ENCODE assay signal across 23 cellular contexts in the genomic region with DNA sequence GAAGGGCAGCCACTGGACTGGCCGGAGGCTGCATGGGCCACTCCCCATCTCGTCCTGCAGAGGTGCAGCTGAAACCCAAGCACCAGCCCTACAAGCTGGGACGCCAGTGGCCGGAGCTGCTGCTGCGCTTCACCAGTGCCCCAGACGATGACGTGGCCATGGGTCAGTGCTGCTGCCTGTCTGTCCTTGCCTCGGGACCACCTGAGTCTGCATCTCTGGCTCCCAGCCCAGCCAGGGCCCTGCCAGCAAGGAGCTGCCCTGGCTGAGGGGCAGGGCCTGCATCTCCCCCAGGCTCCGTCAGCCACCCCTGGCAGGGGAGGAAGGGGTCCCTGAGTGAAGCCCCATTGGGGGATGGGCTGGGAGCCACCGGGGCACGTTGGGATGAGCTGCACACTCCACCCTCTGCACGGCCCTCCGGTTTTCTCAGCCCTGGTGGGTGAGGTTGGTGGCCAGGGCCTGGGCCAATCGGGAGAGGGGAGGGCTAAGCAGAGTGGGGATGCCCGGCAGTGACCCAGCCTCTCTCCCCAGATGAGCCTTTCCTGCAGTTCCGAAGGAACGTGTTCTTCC.
"Had no signal": no experiment of that assay in that cellular context is flagged by ENCODE, and none has a peak within 500 bp of the region (broad histone marks: within the 10 kb centered on the region; RNA-seq: fewer than 3 reads in every experiment).

No MANE protein-coding gene starts in this region.

- H3K27ac ChIP-seq: adrenal gland, Peyer's patch had no signal

- H3K27me3 ChIP-seq: adrenal gland, Peyer's patch had no signal

- ATAC-seq: activated T-cell treated with anti-CD3 and anti-CD28 coated beads, Interleukin-2, amount 50 U/mL, for 72 hours had no signal

- H3K9me3 ChIP-seq: adrenal gland, Peyer's patch had no signal

- DNase-seq: activated B cell treated with CpG ODN at 0.5 μM for 24 hours; activated CD4-positive, alpha-beta memory T cell treated with anti-CD3 and anti-CD28 coated beads, Interleukin-2, amount 10 ng/mL, durations not matched to agents 7 days and 5 days; activated CD4-positive, alpha-beta T cell treated with anti-CD3 and anti-CD28 coated beads for 1 hour; activated CD4-positive, alpha-beta T cell treated with anti-CD3 and anti-CD28 coated beads, Interleukin-2, amount 10 ng/mL, durations not matched to agents 24 days and 14 days; activated CD8-positive, alpha-beta memory T cell treated with anti-CD3 and anti-CD28 coated beads, Interleukin-2, amount 50 U/mL, for 4 hours; activated naive CD4-positive, alpha-beta T cell treated with anti-CD3 and anti-CD28 coated beads, Interleukin-2, amount 50 U/mL, for 16 hours; activated naive CD8-positive, alpha-beta T cell treated with anti-CD3 and anti-CD28 coated beads, Interleukin-2, amount 10 ng/mL, durations not matched to agents 7 days and 5 days; activated T-cell treated with anti-CD3 and anti-CD28 coated beads, Interleukin-2, amount 50 U/mL, for 72 hours; anterior cingulate cortex; caudate nucleus; NCI-H1092; NCI-H1417 treated with DMSO at 0.1 percent for 48 hours; NCI-H1694; NCI-H2029; NCI-H2107; NCI-H345; NCI-H510A; NCI-H526 treated with DMSO at 0.1 percent for 48 hours; NK-92 treated with Interleukin-12 subunit alpha and Interleukin-12 subunit beta, amount 100 ng/mL, for 24 hours; Peyer's patch; SHP77 treated with DMSO at 0.1 percent for 48 hours; T-helper 9 cell had no signal

- H3K4me3 ChIP-seq: adrenal gland, Peyer's patch had no signal
